In genomic region chr3:4723921-4724698, GRCh38 we compare ENCODE assay signal across 1 cellular context.
TF ChIP-seq lines count a peak whose summit lies in the region.

No MANE protein-coding gene starts in this region.

TF ChIP-seq in H1, 55 proteins besides CTCF, POLR2A, EP300 and RAD21 (continued from another document):
- TF ChIP-seq TBP (IDR thresholded peaks at IDR 0.05; ENCODE audit: low read depth, low read length) (no peak), KDM1A (IDR thresholded peaks at IDR 0.05; ENCODE audit: borderline replicate concordance, low read length) (no peak), CTBP2 (IDR thresholded peaks at IDR 0.05; ENCODE audit: borderline replicate concordance, insufficient read depth, insufficient read length, low read length) (no peak), CEBPB (IDR thresholded peaks at IDR 0.05; ENCODE audit: low read depth, low read length) (no peak), ATF3 (IDR thresholded peaks at IDR 0.05; ENCODE audit: insufficient read depth, low read depth, low read length) (no peak), BRCA1 (IDR thresholded peaks at IDR 0.05; ENCODE audit: low read depth, low read length) (no peak), GTF2F1 (IDR thresholded peaks at IDR 0.05; ENCODE audit: borderline replicate concordance, low read depth, low read length) (no peak), POU5F1 (IDR thresholded peaks at IDR 0.05; ENCODE audit: low read depth, low read length) (no peak), MAFK (IDR thresholded peaks at IDR 0.05; ENCODE audit: low read depth, low read length) (no peak), JUND (IDR thresholded peaks at IDR 0.05; ENCODE audit: low read length) (no peak), YY1 (IDR thresholded peaks at IDR 0.05; ENCODE audit: low read depth, low read length) (no peak), TCF12 (IDR thresholded peaks at IDR 0.05; ENCODE audit: low read depth, low read length) (no peak), JUN (IDR thresholded peaks at IDR 0.05; ENCODE audit: low read depth, low read length) (no peak), CHD2 (IDR thresholded peaks at IDR 0.05; ENCODE audit: low read length) (no peak)
